23 cellular contexts compared by ENCODE assay signal in genomic region chr11:113849713-113850112, GRCh38. TPM values are rescaled to one million over a fixed set of nuclear protein-coding genes. Genes with fewer than 3 reads are reported as not detected.
"Had no signal": no experiment of that assay in that cellular context is flagged by ENCODE, and none has a peak within 500 bp of the region (broad histone marks: within the 10 kb centered on the region; RNA-seq: fewer than 3 reads in every experiment).

No MANE protein-coding gene starts in this region.

- H3K27ac ChIP-seq: brain microvascular endothelial cell, esophagus muscularis mucosa, gastroesophageal sphincter, heart left ventricle, suprapubic skin, transverse colon, uterus had no signal

- H3K27me3 ChIP-seq: brain microvascular endothelial cell, esophagus muscularis mucosa, gastroesophageal sphincter, heart left ventricle, suprapubic skin, transverse colon, uterus had no signal

- H3K9me3 Mint-ChIP-seq: nephron; stimulated activated naive CD8-positive, alpha-beta T cell treated with anti-CD3 and anti-CD28 coated beads, Interleukin-15, amount 100 ng/mL, for 72 hours had no signal

- DNase-seq: activated CD4-positive, alpha-beta T cell treated with anti-CD3 and anti-CD28 coated beads, Interleukin-2, amount 50 U/mL, for 1 hour; activated CD8-positive, alpha-beta memory T cell treated with anti-CD3 and anti-CD28 coated beads, Interleukin-2, amount 50 U/mL, for 4 hours; activated effector memory CD4-positive, alpha-beta T cell treated with Interleukin-2 at 50 U/mL for 16 hours; activated naive CD4-positive, alpha-beta T cell treated with anti-CD3 and anti-CD28 coated beads, Interleukin-2, amount 50 U/mL, for 16 hours; activated T-cell treated with anti-CD3 and anti-CD28 coated beads, Interleukin-2, amount 50 U/mL, for 48 hours; aorta; brain microvascular endothelial cell; cortex of kidney; heart left ventricle; nucleus accumbens; stimulated activated CD4-positive, alpha-beta T cell treated with anti-CD3 and anti-CD28 coated beads, Interleukin-4, amount 100 ng/mL, for 1 hour; stimulated activated naive CD8-positive, alpha-beta T cell treated with anti-CD3 and anti-CD28 coated beads, Interleukin-15, amount 100 ng/mL, for 72 hours; transverse colon; uterus had no signal

- H3K4me1 Mint-ChIP-seq: stimulated activated naive CD8-positive, alpha-beta T cell treated with anti-CD3 and anti-CD28 coated beads, Interleukin-15, amount 100 ng/mL, for 72 hours had no signal

- H3K4me3 ChIP-seq: esophagus muscularis mucosa, gastroesophageal sphincter, heart left ventricle, smooth muscle cell, suprapubic skin, transverse colon, uterus had no signal

- H3K4me3 Mint-ChIP-seq: nephron; stimulated activated naive CD8-positive, alpha-beta T cell treated with anti-CD3 and anti-CD28 coated beads, Interleukin-15, amount 100 ng/mL, for 72 hours had no signal

- H3K27me3 Mint-ChIP-seq: stimulated activated naive CD8-positive, alpha-beta T cell treated with anti-CD3 and anti-CD28 coated beads, Interleukin-15, amount 100 ng/mL, for 72 hours had no signal

- H3K9me3 ChIP-seq: esophagus muscularis mucosa, gastroesophageal sphincter, heart left ventricle, suprapubic skin, transverse colon, uterus had no signal

- ATAC-seq: activated CD4-positive, CD25-positive, alpha-beta regulatory T cell treated with anti-CD3 and anti-CD28 coated beads, Interleukin-2, amount 50 U/mL, for 24 hours; gastroesophageal sphincter; sciatic nerve; stimulated activated naive CD8-positive, alpha-beta T cell treated with anti-CD3 and anti-CD28 coated beads, Interleukin-15, amount 100 ng/mL, for 72 hours had no signal

- H3K36me3 ChIP-seq: brain microvascular endothelial cell, uterus had no signal

- H3K27ac Mint-ChIP-seq: nephron had no signal

- H3K4me1 ChIP-seq: suprapubic skin, uterus had no signal

RNA-seq across cellular contexts. Expression of gene HTR3B, which starts 54.9 kb away (rescaled TPM):
- total RNA-seq: aorta; esophagus muscularis mucosa; gastroesophageal sphincter; heart left ventricle; liver; sciatic nerve; smooth muscle cell; suprapubic skin; T-helper 1 cell treated with Interleukin-12 subunit alpha and Interleukin-12 subunit beta and Interleukin-4 antibody, amounts not matched to agents 30 ng/mL and 1 ng/mL, for 36 hours; uterus had no signal
